ENCODE assay signal across 1 cellular context in the genomic region with DNA sequence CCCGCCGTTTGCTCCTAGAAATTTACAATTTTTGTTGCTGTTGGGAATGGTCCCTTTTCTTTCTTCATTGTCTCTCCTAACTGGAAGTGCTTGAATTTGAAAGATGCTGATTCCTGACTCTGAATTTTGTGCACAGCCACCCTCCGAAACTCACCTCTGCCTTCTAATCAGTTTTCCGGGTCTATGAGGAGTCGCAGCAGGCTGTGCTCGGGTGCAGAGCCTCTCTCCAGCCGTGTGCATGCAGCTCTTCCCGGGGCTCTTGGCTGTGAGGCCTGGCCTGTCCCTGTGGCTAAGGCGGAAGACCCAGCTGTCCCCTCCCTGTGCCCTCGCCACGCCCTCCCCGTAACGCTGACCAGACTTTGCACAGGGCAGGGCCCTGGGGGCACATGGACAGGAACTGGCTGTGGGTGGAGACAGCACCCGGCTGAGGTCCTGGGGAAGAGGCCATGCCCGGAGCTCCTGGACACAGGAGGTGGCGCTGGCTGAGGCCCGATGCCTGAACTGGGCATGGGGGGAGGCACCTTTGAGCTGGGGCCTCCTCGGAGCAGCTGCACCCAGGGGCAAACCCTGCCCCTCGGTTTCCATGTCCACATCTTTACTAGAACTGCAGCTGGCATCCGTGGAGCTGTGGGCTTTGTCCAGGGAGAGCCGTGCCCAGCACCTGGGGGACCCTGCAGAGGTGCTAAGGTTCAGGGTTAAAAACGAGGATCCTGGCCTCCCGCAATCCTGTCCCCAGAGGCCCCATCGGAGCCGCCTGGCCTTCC.
TF ChIP-seq lines count a peak whose summit lies in the region.

No MANE protein-coding gene starts in this region.

TF ChIP-seq in HepG2, 621 proteins besides CTCF, POLR2A, EP300 and RAD21 (continued from another document and continues in another):
- TF ChIP-seq, protein P1, sequence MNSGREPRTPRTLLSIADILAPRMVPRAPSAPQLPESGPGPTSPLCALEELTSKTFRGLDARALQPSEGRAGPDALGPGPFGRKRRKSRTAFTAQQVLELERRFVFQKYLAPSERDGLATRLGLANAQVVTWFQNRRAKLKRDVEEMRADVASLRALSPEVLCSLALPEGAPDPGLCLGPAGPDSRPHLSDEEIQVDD (CRISPR knock-in tag; IDR thresholded peaks at IDR 0.05; ENCODE audit: borderline replicate concordance): peak; percentile 91; the same call in 1 of the 2 replicates
- TF ChIP-seq JUN (CRISPR knock-in tag; IDR thresholded peaks at IDR 0.05) (no peak), NFE2 (CRISPR knock-in tag; IDR thresholded peaks at IDR 0.05) (0 out of 2 replicates have a peak, but pooled peaks have one; percentile 8), CHD2 (IDR thresholded peaks at IDR 0.05; ENCODE audit: low read depth, low read length) (no peak), RBM22 (optimal IDR thresholded peaks at IDR 0.05; ENCODE audit: low read length) (no peak), ZSCAN20 (CRISPR knock-in tag; IDR thresholded peaks at IDR 0.05; ENCODE audit: borderline replicate concordance) (no peak), CHD4 (IDR thresholded peaks at IDR 0.05; ENCODE audit: borderline replicate concordance, low read length) (no peak), NBN (conservative IDR thresholded peaks at IDR 0.05) (no peak), MAFK (conservative IDR thresholded peaks at IDR 0.05 in 1 of 2, IDR thresholded peaks at IDR 0.05 in 1 of 2; ENCODE audit: low read length in 2 of 2) (no peak), TARDBP (CRISPR knock-in tag; IDR thresholded peaks at IDR 0.05) (peak; percentile 88), RXRA (CRISPR knock-in tag; IDR thresholded peaks at IDR 0.05) (peak; percentile 90), TGIF2 (CRISPR knock-in tag; IDR thresholded peaks at IDR 0.05) (peak; percentile 90), KMT2B (CRISPR knock-in tag; IDR thresholded peaks at IDR 0.05) (peak; percentile 82), CREB1 (IDR thresholded peaks at IDR 0.05) (no peak), CREB1 (CRISPR knock-in tag; IDR thresholded peaks at IDR 0.05) (no peak), KDM5B (CRISPR knock-in tag; IDR thresholded peaks at IDR 0.05; ENCODE audit: borderline replicate concordance) (peak; percentile 71), HOXA3 (CRISPR knock-in tag; IDR thresholded peaks at IDR 0.05) (peak; percentile 62; the same call in 1 of the 2 replicates), ZNF530 (CRISPR knock-in tag; IDR thresholded peaks at IDR 0.05; ENCODE audit: low read depth) (no peak), ZNF383 (CRISPR knock-in tag; IDR thresholded peaks at IDR 0.05; ENCODE audit: borderline replicate concordance) (0 out of 2 replicates have a peak, but pooled peaks have one; percentile 41), ZNF468 (CRISPR knock-in tag; IDR thresholded peaks at IDR 0.05) (no peak), TCF7 (IDR thresholded peaks at IDR 0.05; ENCODE audit: low read depth) (no peak), GFI1 (CRISPR knock-in tag; IDR thresholded peaks at IDR 0.05; ENCODE audit: borderline replicate concordance) (no peak), SIN3B (IDR thresholded peaks at IDR 0.05; ENCODE audit: low read length) (no peak), HMGA1 (CRISPR knock-in tag; conservative IDR thresholded peaks at IDR 0.05) (no peak), ZBTB8A (CRISPR knock-in tag; IDR thresholded peaks at IDR 0.05; ENCODE audit: borderline replicate concordance, low read depth) (0 out of 2 replicates have a peak, but pooled peaks have one; percentile 60), HDAC6 (IDR thresholded peaks at IDR 0.05; ENCODE audit: low read depth, low read length) (no peak), ZNF747 (CRISPR knock-in tag; IDR thresholded peaks at IDR 0.05; ENCODE audit: borderline replicate concordance) (peak; percentile 91), FOXO1 (CRISPR knock-in tag; IDR thresholded peaks at IDR 0.05) (peak; percentile 73), ZNF205 (CRISPR knock-in tag; IDR thresholded peaks at IDR 0.05) (peak; percentile 62; the same call in 1 of the 2 replicates), ZFP1 (CRISPR knock-in tag; IDR thresholded peaks at IDR 0.05) (peak; percentile 65; the same call in 1 of the 2 replicates)
- TF ChIP-seq, protein P2, sequence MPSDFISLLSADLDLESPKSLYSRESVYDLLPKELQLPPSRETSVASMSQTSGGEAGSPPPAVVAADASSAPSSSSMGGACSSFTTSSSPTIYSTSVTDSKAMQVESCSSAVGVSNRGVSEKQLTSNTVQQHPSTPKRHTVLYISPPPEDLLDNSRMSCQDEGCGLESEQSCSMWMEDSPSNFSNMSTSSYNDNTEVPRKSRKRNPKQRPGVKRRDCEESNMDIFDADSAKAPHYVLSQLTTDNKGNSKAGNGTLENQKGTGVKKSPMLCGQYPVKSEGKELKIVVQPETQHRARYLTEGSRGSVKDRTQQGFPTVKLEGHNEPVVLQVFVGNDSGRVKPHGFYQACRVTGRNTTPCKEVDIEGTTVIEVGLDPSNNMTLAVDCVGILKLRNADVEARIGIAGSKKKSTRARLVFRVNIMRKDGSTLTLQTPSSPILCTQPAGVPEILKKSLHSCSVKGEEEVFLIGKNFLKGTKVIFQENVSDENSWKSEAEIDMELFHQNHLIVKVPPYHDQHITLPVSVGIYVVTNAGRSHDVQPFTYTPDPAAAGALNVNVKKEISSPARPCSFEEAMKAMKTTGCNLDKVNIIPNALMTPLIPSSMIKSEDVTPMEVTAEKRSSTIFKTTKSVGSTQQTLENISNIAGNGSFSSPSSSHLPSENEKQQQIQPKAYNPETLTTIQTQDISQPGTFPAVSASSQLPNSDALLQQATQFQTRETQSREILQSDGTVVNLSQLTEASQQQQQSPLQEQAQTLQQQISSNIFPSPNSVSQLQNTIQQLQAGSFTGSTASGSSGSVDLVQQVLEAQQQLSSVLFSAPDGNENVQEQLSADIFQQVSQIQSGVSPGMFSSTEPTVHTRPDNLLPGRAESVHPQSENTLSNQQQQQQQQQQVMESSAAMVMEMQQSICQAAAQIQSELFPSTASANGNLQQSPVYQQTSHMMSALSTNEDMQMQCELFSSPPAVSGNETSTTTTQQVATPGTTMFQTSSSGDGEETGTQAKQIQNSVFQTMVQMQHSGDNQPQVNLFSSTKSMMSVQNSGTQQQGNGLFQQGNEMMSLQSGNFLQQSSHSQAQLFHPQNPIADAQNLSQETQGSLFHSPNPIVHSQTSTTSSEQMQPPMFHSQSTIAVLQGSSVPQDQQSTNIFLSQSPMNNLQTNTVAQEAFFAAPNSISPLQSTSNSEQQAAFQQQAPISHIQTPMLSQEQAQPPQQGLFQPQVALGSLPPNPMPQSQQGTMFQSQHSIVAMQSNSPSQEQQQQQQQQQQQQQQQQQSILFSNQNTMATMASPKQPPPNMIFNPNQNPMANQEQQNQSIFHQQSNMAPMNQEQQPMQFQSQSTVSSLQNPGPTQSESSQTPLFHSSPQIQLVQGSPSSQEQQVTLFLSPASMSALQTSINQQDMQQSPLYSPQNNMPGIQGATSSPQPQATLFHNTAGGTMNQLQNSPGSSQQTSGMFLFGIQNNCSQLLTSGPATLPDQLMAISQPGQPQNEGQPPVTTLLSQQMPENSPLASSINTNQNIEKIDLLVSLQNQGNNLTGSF (CRISPR knock-in tag; IDR thresholded peaks at IDR 0.05): no peak
- TF ChIP-seq, protein P3, sequence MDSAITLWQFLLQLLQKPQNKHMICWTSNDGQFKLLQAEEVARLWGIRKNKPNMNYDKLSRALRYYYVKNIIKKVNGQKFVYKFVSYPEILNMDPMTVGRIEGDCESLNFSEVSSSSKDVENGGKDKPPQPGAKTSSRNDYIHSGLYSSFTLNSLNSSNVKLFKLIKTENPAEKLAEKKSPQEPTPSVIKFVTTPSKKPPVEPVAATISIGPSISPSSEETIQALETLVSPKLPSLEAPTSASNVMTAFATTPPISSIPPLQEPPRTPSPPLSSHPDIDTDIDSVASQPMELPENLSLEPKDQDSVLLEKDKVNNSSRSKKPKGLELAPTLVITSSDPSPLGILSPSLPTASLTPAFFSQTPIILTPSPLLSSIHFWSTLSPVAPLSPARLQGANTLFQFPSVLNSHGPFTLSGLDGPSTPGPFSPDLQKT (CRISPR knock-in tag; IDR thresholded peaks at IDR 0.05; ENCODE audit: borderline replicate concordance): 0 out of 2 replicates have a peak, but pooled peaks have one; percentile 44
- TF ChIP-seq, protein P4, sequence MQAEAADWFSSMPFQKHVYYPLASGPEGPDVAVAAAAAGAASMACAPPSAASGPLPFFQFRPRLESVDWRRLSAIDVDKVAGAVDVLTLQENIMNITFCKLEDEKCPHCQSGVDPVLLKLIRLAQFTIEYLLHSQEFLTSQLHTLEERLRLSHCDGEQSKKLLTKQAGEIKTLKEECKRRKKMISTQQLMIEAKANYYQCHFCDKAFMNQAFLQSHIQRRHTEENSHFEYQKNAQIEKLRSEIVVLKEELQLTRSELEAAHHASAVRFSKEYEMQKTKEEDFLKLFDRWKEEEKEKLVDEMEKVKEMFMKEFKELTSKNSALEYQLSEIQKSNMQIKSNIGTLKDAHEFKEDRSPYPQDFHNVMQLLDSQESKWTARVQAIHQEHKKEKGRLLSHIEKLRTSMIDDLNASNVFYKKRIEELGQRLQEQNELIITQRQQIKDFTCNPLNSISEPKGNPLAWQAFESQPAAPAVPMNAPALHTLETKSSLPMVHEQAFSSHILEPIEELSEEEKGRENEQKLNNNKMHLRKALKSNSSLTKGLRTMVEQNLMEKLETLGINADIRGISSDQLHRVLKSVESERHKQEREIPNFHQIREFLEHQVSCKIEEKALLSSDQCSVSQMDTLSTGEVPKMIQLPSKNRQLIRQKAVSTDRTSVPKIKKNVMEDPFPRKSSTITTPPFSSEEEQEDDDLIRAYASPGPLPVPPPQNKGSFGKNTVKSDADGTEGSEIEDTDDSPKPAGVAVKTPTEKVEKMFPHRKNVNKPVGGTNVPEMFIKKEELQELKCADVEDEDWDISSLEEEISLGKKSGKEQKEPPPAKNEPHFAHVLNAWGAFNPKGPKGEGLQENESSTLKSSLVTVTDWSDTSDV (CRISPR knock-in tag; IDR thresholded peaks at IDR 0.05): 0 out of 2 replicates have a peak, but pooled peaks have one; percentile 27
- TF ChIP-seq, protein P5, sequence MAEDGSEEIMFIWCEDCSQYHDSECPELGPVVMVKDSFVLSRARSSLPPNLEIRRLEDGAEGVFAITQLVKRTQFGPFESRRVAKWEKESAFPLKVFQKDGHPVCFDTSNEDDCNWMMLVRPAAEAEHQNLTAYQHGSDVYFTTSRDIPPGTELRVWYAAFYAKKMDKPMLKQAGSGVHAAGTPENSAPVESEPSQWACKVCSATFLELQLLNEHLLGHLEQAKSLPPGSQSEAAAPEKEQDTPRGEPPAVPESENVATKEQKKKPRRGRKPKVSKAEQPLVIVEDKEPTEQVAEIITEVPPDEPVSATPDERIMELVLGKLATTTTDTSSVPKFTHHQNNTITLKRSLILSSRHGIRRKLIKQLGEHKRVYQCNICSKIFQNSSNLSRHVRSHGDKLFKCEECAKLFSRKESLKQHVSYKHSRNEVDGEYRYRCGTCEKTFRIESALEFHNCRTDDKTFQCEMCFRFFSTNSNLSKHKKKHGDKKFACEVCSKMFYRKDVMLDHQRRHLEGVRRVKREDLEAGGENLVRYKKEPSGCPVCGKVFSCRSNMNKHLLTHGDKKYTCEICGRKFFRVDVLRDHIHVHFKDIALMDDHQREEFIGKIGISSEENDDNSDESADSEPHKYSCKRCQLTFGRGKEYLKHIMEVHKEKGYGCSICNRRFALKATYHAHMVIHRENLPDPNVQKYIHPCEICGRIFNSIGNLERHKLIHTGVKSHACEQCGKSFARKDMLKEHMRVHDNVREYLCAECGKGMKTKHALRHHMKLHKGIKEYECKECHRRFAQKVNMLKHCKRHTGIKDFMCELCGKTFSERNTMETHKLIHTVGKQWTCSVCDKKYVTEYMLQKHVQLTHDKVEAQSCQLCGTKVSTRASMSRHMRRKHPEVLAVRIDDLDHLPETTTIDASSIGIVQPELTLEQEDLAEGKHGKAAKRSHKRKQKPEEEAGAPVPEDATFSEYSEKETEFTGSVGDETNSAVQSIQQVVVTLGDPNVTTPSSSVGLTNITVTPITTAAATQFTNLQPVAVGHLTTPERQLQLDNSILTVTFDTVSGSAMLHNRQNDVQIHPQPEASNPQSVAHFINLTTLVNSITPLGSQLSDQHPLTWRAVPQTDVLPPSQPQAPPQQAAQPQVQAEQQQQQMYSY (CRISPR knock-in tag; IDR thresholded peaks at IDR 0.05): 0 out of 2 replicates have a peak, but pooled peaks have one; percentile 34
- TF ChIP-seq, protein P6, sequence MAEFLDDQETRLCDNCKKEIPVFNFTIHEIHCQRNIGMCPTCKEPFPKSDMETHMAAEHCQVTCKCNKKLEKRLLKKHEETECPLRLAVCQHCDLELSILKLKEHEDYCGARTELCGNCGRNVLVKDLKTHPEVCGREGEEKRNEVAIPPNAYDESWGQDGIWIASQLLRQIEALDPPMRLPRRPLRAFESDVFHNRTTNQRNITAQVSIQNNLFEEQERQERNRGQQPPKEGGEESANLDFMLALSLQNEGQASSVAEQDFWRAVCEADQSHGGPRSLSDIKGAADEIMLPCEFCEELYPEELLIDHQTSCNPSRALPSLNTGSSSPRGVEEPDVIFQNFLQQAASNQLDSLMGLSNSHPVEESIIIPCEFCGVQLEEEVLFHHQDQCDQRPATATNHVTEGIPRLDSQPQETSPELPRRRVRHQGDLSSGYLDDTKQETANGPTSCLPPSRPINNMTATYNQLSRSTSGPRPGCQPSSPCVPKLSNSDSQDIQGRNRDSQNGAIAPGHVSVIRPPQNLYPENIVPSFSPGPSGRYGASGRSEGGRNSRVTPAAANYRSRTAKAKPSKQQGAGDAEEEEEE (CRISPR knock-in tag; IDR thresholded peaks at IDR 0.05; ENCODE audit: borderline replicate concordance): no peak
- TF ChIP-seq, protein P7, sequence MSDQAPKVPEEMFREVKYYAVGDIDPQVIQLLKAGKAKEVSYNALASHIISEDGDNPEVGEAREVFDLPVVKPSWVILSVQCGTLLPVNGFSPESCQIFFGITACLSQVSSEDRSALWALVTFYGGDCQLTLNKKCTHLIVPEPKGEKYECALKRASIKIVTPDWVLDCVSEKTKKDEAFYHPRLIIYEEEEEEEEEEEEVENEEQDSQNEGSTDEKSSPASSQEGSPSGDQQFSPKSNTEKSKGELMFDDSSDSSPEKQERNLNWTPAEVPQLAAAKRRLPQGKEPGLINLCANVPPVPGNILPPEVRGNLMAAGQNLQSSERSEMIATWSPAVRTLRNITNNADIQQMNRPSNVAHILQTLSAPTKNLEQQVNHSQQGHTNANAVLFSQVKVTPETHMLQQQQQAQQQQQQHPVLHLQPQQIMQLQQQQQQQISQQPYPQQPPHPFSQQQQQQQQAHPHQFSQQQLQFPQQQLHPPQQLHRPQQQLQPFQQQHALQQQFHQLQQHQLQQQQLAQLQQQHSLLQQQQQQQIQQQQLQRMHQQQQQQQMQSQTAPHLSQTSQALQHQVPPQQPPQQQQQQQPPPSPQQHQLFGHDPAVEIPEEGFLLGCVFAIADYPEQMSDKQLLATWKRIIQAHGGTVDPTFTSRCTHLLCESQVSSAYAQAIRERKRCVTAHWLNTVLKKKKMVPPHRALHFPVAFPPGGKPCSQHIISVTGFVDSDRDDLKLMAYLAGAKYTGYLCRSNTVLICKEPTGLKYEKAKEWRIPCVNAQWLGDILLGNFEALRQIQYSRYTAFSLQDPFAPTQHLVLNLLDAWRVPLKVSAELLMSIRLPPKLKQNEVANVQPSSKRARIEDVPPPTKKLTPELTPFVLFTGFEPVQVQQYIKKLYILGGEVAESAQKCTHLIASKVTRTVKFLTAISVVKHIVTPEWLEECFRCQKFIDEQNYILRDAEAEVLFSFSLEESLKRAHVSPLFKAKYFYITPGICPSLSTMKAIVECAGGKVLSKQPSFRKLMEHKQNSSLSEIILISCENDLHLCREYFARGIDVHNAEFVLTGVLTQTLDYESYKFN (CRISPR knock-in tag; conservative IDR thresholded peaks at IDR 0.05): peak; percentile 90
- TF ChIP-seq, protein P8, sequence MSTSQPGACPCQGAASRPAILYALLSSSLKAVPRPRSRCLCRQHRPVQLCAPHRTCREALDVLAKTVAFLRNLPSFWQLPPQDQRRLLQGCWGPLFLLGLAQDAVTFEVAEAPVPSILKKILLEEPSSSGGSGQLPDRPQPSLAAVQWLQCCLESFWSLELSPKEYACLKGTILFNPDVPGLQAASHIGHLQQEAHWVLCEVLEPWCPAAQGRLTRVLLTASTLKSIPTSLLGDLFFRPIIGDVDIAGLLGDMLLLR (CRISPR knock-in tag; IDR thresholded peaks at IDR 0.05): peak; percentile 90; the same call in 1 of the 2 replicates
